In the genomic region with DNA sequence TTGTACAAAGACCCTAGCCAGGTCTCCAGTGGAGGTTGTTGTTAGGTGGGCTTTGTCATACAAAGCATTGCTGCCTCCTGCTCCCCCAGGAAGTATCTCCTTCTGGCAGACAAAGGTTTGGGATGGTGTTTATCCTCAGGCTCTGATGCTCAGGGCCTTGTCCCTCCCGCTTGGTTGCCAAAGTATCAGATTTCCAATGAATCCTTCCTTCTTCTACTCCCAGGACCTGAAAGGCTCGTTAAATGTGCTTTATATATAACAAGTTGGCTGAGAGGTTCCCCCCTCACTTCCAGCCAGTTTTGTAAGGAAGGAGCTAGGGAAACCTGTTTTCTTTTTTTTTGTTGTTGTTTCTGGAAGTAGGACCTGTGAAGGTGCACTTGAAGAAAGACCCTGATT, we compare ENCODE assay signal across 12 cellular contexts. TPM values are rescaled to one million over a fixed set of nuclear protein-coding genes. Genes with fewer than 3 reads are reported as not detected.
A peak's percentile ranks its signal among the peaks of the same experiment; 100 is the strongest.
DNase-seq lines count a peak whose midpoint lies in the region; ATAC-seq and TF ChIP-seq lines count a peak whose summit lies in the region.
"Had no signal": no experiment of that assay in that cellular context is flagged by ENCODE, and none has a peak within 500 bp of the region (broad histone marks: within the 10 kb centered on the region; RNA-seq: fewer than 3 reads in every experiment).

No MANE protein-coding gene starts in this region.

- in situ Hi-C loops in GM23248 (cut with MboI), result no loop called here

- peaks cover 25% of the 10 kb centered on the region for H3F3A ChIP-seq in GM23248 (ENCODE audit: insufficient read depth)

- peak overlapping the region; percentile 83 for H3K27ac Mint-ChIP-seq in glutamatergic neuron (ENCODE audit: unreplicated experiment)
- H3K27ac Mint-ChIP-seq: activated CD8-positive, alpha-beta T cell treated with anti-CD3 and anti-CD28 coated beads for 36 hours had no signal

- peaks cover 6% of the 10 kb centered on the region for H3K9me3 Mint-ChIP-seq in glutamatergic neuron (ENCODE audit: unreplicated experiment)
- H3K9me3 Mint-ChIP-seq: activated CD8-positive, alpha-beta T cell treated with anti-CD3 and anti-CD28 coated beads for 36 hours had no signal

- no peaks in the 10 kb centered on the region for H3K27me3 Mint-ChIP-seq in glutamatergic neuron (ENCODE audit: unreplicated experiment)
- H3K27me3 Mint-ChIP-seq: activated CD8-positive, alpha-beta T cell treated with anti-CD3 and anti-CD28 coated beads for 36 hours had no signal

- no peaks in the 10 kb centered on the region for H3K9me3 ChIP-seq in GM23248 (ENCODE audit: low read depth)
- no peaks in the 10 kb centered on the region for H3K9me3 ChIP-seq in NT2/D1 (ENCODE audit: insufficient read depth, low read length)

- no peaks in the 10 kb centered on the region for H3K9me2 ChIP-seq in GM23248 (ENCODE audit: insufficient read depth)

- 53 to 54% methylated on average over 2 of the region's 2 CpGs for WGBS in GM23248 (ENCODE audit: low coverage in 1 of 2, low lambda C conversion rate in 2 of 2, missing lambda C conversion rate in 2 of 2), 2 experiments

- H3K27ac ChIP-seq in GM23248, result peak overlapping the region; percentile 26; the same call in 1 of the 2 replicates

- H3K36me3 ChIP-seq in GM23248 (ENCODE audit: low read depth) (no peaks in the 10 kb centered on the region), NT2/D1 (ENCODE audit: insufficient read depth, insufficient read length, low read length) (no peaks in the 10 kb centered on the region)

- H3K4me2 ChIP-seq in GM23248 (ENCODE audit: unreplicated experiment), result no peak overlapping the region

- no peaks in the 10 kb centered on the region for H3K36me3 Mint-ChIP-seq in glutamatergic neuron (ENCODE audit: unreplicated experiment)

- H3K27me3 ChIP-seq in GM23248 (replicated peaks; ENCODE audit: insufficient read depth), result no peaks in the 10 kb centered on the region
- H3K27me3 ChIP-seq in NT2/D1 (ENCODE audit: insufficient read depth, insufficient read length), result no peaks in the 10 kb centered on the region

- peak; percentile 17 for ATAC-seq in sciatic nerve
- ATAC-seq: activated CD8-positive, alpha-beta T cell treated with anti-CD3 and anti-CD28 coated beads for 36 hours; left ventricle myocardium superior had no signal

- H3K4me3 Mint-ChIP-seq in glutamatergic neuron (ENCODE audit: unreplicated experiment), result peak overlapping the region; percentile 61
- H3K4me3 Mint-ChIP-seq: activated CD8-positive, alpha-beta T cell treated with anti-CD3 and anti-CD28 coated beads for 36 hours had no signal

- intact Hi-C loops in sciatic nerve (cut with DNase I), result no loop called here

- H3K4me3 ChIP-seq in GM23248 (no peak overlapping the region), NT2/D1 (ENCODE audit: insufficient read length, low read depth) (no peak overlapping the region)

- H3K9ac ChIP-seq in GM23248 (0 out of 2 replicates have a peak overlapping the region, but pooled peaks have one; percentile 22), NT2/D1 (ENCODE audit: insufficient read length, low read depth) (peak overlapping the region; percentile 51)

- peaks cover 37% of the 10 kb centered on the region for H3K4me1 ChIP-seq in GM23248 (ENCODE audit: insufficient read depth)
- H3K4me1 ChIP-seq in NT2/D1 (ENCODE audit: insufficient read depth, insufficient read length), result no peaks in the 10 kb centered on the region

- H4K20me1 ChIP-seq in GM23248 (ENCODE audit: insufficient read depth), result no peaks in the 10 kb centered on the region; the same call in 1 of the 2 replicates

- peaks cover 100% of the 10 kb centered on the region for H3K79me2 ChIP-seq in GM23248 (ENCODE audit: insufficient read depth)

- no peak for DNase-seq in GM23248
- no peak for DNase-seq in NT2/D1 (ENCODE audit: low read depth, low spot score)
- DNase-seq in glutamatergic neuron, result no peak
- no peak for DNase-seq in sciatic nerve (ENCODE audit: low spot score)
- DNase-seq in SK-N-DZ (ENCODE audit: low spot score), result no peak
- no peak for DNase-seq in activated effector memory CD4-positive, alpha-beta T cell treated with Interleukin-2 at 50 U/mL for 16 hours
- DNase-seq in NCI-H748 (lab: John Stamatoyannopoulos, UW; ENCODE audit: unreplicated experiment), result no peak
- DNase-seq: activated CD8-positive, alpha-beta T cell treated with anti-CD3 and anti-CD28 coated beads for 36 hours; amniotic stem cell; GF-D8; left ventricle myocardium superior; NCI-H146 had no signal

- no peak overlapping the region for H2AFZ ChIP-seq in GM23248

- TF ChIP-seq CTCF in glutamatergic neuron (IDR thresholded peaks at IDR 0.05; ENCODE audit: partially characterized antibody, unreplicated experiment), result no peak

- peaks cover 31% of the 10 kb centered on the region for H3K4me1 Mint-ChIP-seq in glutamatergic neuron (ENCODE audit: low read depth, unreplicated experiment)

RNA-seq across cellular contexts. Expression of a gene that starts 14.4 kb away (rescaled TPM):
- 146 and 162 TPM in 2 replicates for total RNA-seq in GM23248 (2014; rRNA removed; shearing (Covaris generic))
- polyA plus RNA-seq in GM23248 (2016; fragmentation: Nextera tagmentation; extraction: Ambion mirVana), result 110 and 113 TPM in 2 replicates
- 166 TPM for total RNA-seq in glutamatergic neuron (ENCODE audit: unreplicated experiment)
- 11.0 TPM for total RNA-seq in sciatic nerve
- 85.2 and 100 TPM in 2 replicates for polyA plus RNA-seq in SK-N-DZ (2014; cell fraction: cytosol; rRNA removed)
- polyA plus RNA-seq in SK-N-DZ (2014; cell fraction: nucleus; rRNA removed), result 142 and 157 TPM in 2 replicates

RNA-seq across cellular contexts. Expression of a gene that starts 31.1 kb away (rescaled TPM):
- 15.0 and 32.2 TPM in 2 replicates for total RNA-seq in GM23248 (2014; rRNA removed; shearing (Covaris generic))
- 10.4 and 10.7 TPM in 2 replicates for polyA plus RNA-seq in GM23248 (2016; fragmentation: Nextera tagmentation; extraction: Ambion mirVana)
- total RNA-seq in glutamatergic neuron (ENCODE audit: unreplicated experiment), result 62.3 TPM
- total RNA-seq in sciatic nerve, result 35.5 TPM
- polyA plus RNA-seq in SK-N-DZ (2014; cell fraction: cytosol; rRNA removed), result 32.8 and 36.7 TPM in 2 replicates
- polyA plus RNA-seq in SK-N-DZ (2014; cell fraction: nucleus; rRNA removed), result 66.8 and 72.5 TPM in 2 replicates

RNA-seq across cellular contexts. Expression of a gene that starts 31.3 kb away (rescaled TPM):
- 18.5 and 19.7 TPM in 2 replicates for total RNA-seq in GM23248 (2014; rRNA removed; shearing (Covaris generic))
- 71.9 and 78.0 TPM in 2 replicates for polyA plus RNA-seq in GM23248 (2016; fragmentation: Nextera tagmentation; extraction: Ambion mirVana)
- total RNA-seq in glutamatergic neuron (ENCODE audit: unreplicated experiment), result 50.5 TPM
- 40.4 TPM for total RNA-seq in sciatic nerve
- 41.3 and 54.8 TPM in 2 replicates for polyA plus RNA-seq in SK-N-DZ (2014; cell fraction: cytosol; rRNA removed)
- 23.8 and 41.9 TPM in 2 replicates for polyA plus RNA-seq in SK-N-DZ (2014; cell fraction: nucleus; rRNA removed)

RNA-seq across cellular contexts. Expression of a gene that starts 36.9 kb away (rescaled TPM):
- 50.1 and 54.1 TPM in 2 replicates for total RNA-seq in GM23248 (2014; rRNA removed; shearing (Covaris generic))
- 21.8 and 23.7 TPM in 2 replicates for polyA plus RNA-seq in GM23248 (2016; fragmentation: Nextera tagmentation; extraction: Ambion mirVana)
- total RNA-seq in glutamatergic neuron (ENCODE audit: unreplicated experiment), result 43.3 TPM
- total RNA-seq in sciatic nerve, result 20.9 TPM
- polyA plus RNA-seq in SK-N-DZ (2014; cell fraction: cytosol; rRNA removed), result 22.3 and 29.6 TPM in 2 replicates
- polyA plus RNA-seq in SK-N-DZ (2014; cell fraction: nucleus; rRNA removed), result 75.4 and 85.6 TPM in 2 replicates

Comparison
In these comparisons a context has a peak if more than half of its experiments do, and no peak if none do; other contexts are left out.
1. RNA of a gene that starts 14.4 kb away (total RNA-seq): 166 TPM in glutamatergic neuron (single experiment) and 146 to 162 TPM in GM23248; 11.0 TPM in sciatic nerve (single experiment); every median in the first group is over 10 times any median in the second.